16 cellular contexts compared by ENCODE assay signal in the genomic region with DNA sequence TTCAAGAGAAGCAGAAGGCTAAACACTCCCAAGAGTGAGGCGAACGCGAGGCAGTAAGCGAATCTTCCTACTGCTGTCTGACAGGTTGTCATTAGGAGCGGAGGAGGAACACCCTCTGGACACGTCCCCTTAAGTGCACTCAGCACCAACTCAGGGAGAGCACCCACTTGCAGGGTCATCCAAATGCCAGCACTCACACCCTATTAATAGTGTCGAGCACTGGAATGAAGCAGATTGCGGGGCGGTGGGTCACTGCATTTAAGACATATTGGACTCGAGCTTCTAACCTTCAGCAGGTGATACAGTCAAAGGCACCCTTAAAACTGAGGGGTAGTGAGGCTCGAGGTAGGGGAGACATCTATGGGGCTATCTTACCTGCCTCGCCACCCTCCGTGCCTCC. TPM values are rescaled to one million over a fixed set of nuclear protein-coding genes. Genes with fewer than 3 reads are reported as not detected.
DNase-seq lines count a peak whose midpoint lies in the region; ATAC-seq and TF ChIP-seq lines count a peak whose summit lies in the region.
"Had no signal": no experiment of that assay in that cellular context is flagged by ENCODE, and none has a peak within 500 bp of the region (broad histone marks: within the 10 kb centered on the region; RNA-seq: fewer than 3 reads in every experiment).

No MANE protein-coding gene starts in this region.

- POLR2A ChIA-PET in activated CD4-positive, alpha-beta T cell treated with anti-CD3 and anti-CD28 coated beads for 36 hours (lab: Charles Lee): no interaction called here
- POLR2A ChIA-PET in Caco-2 (lab: Charles Lee): no interaction called here

- CTCF ChIA-PET in activated CD4-positive, alpha-beta T cell treated with anti-CD3 and anti-CD28 coated beads for 36 hours (lab: Charles Lee): interaction anchor here (0.9 to 1.9 kb wide), 4 partner anchors 9 to 33 kb away, joined by 4 to 7 read pairs (median 6); no protein-coding TSS in a partner anchor
- CTCF ChIA-PET in Caco-2 (lab: Charles Lee): no interaction called here

- no peak for TF ChIP-seq CTCF in Caco-2 (IDR thresholded peaks at IDR 0.05; ENCODE audit: insufficient read depth in 1 of 2, low read depth in 1 of 2, low read length in 1 of 2, severe bottlenecking in 1 of 2, unreplicated experiment in 1 of 2)
- TF ChIP-seq CTCF in endodermal cell (conservative IDR thresholded peaks at IDR 0.05): no peak

- H3K27me3 ChIP-seq in Caco-2 (replicated peaks; ENCODE audit: control insufficient read depth, insufficient read depth, low read length) (no peaks in the 10 kb centered on the region), endodermal cell (ENCODE audit: control insufficient read depth, insufficient read depth, low read length, poor library complexity, severe bottlenecking) (no peaks in the 10 kb centered on the region)
- H3K27me3 ChIP-seq: BLaER1, colonic mucosa had no signal

- intact Hi-C loops in activated CD4-positive, alpha-beta T cell treated with anti-CD3 and anti-CD28 coated beads for 36 hours (cut with DNase I, micrococcal nuclease): no loop called here
- intact Hi-C loops in Caco-2 (cut with micrococcal nuclease; ENCODE audit: unreplicated experiment): loop anchor here (2.0 kb wide), 1 partner anchor 17 kb away; no protein-coding TSS in a partner anchor

- no peak overlapping the region for H3K4me3 ChIP-seq in Caco-2 (ENCODE audit: low read depth, low read length)
- H3K4me3 ChIP-seq in endodermal cell (ENCODE audit: low read length): no peak overlapping the region
- H3K4me3 ChIP-seq: BLaER1, colonic mucosa, mucosa of descending colon, SK-N-MC had no signal

- H3K36me3 ChIP-seq in Caco-2 (ENCODE audit: control insufficient read depth, insufficient read depth, low read length) (no peaks in the 10 kb centered on the region), endodermal cell (ENCODE audit: control insufficient read depth, insufficient read depth, low read length) (peaks cover 33% of the 10 kb centered on the region)
- H3K36me3 ChIP-seq: BLaER1, colonic mucosa had no signal

- ATAC-seq in activated CD4-positive, alpha-beta T cell treated with anti-CD3 and anti-CD28 coated beads for 36 hours: no peak
- ATAC-seq in natural killer cell treated with Interleukin-12 subunit alpha and Interleukin-12 subunit beta and Interleukin-15 and Interleukin-18, amount 100 ng/mL, for 72 hours: no peak
- ATAC-seq: HepG2, Panc1 had no signal

- peaks cover 55% of the 10 kb centered on the region for H3K4me1 Mint-ChIP-seq in activated CD4-positive, alpha-beta T cell treated with anti-CD3 and anti-CD28 coated beads for 36 hours
- peaks cover 20% of the 10 kb centered on the region for H3K4me1 Mint-ChIP-seq in Caco-2 (ENCODE audit: low read depth, unreplicated experiment)
- peaks cover 36% of the 10 kb centered on the region for H3K4me1 Mint-ChIP-seq in endodermal cell
- H3K4me1 Mint-ChIP-seq in natural killer cell treated with Interleukin-12 subunit alpha and Interleukin-12 subunit beta and Interleukin-15 and Interleukin-18, amount 100 ng/mL, for 72 hours (ENCODE audit: low read depth in 2 of 2): peaks cover 57 to 64% of the 10 kb centered on the region in 2 donors

- WGBS in endodermal cell (ENCODE audit: insufficient coverage in 1 of 2, insufficient read length in 1 of 2), 2 experiments: 96 to 97% methylated on average over 10 to 13 of the region's 13 CpGs

- H3K27me3 Mint-ChIP-seq in activated CD4-positive, alpha-beta T cell treated with anti-CD3 and anti-CD28 coated beads for 36 hours: no peaks in the 10 kb centered on the region
- H3K27me3 Mint-ChIP-seq in Caco-2 (ENCODE audit: insufficient read depth, unreplicated experiment) (no peaks in the 10 kb centered on the region), endodermal cell (ENCODE audit: insufficient read depth) (no peaks in the 10 kb centered on the region)
- no peaks in the 10 kb centered on the region for H3K27me3 Mint-ChIP-seq in natural killer cell treated with Interleukin-12 subunit alpha and Interleukin-12 subunit beta and Interleukin-15 and Interleukin-18, amount 100 ng/mL, for 72 hours

- no peaks in the 10 kb centered on the region for H3K9me3 Mint-ChIP-seq in activated CD4-positive, alpha-beta T cell treated with anti-CD3 and anti-CD28 coated beads for 36 hours (ENCODE audit: low read depth)
- H3K9me3 Mint-ChIP-seq in Caco-2 (ENCODE audit: unreplicated experiment) (no peaks in the 10 kb centered on the region), endodermal cell (no peaks in the 10 kb centered on the region)
- no peaks in the 10 kb centered on the region for H3K9me3 Mint-ChIP-seq in natural killer cell treated with Interleukin-12 subunit alpha and Interleukin-12 subunit beta and Interleukin-15 and Interleukin-18, amount 100 ng/mL, for 72 hours

- H3K4me1 ChIP-seq in Caco-2: peaks cover 45% of the 10 kb centered on the region
- H3K4me1 ChIP-seq in endodermal cell (ENCODE audit: control insufficient read depth, insufficient read depth, low read length): peaks cover 13% of the 10 kb centered on the region
- H3K4me1 ChIP-seq: colonic mucosa had no signal

- no peak for DNase-seq in activated CD4-positive, alpha-beta T cell treated with anti-CD3 and anti-CD28 coated beads for 36 hours
- no peak for DNase-seq in activated CD4-positive, alpha-beta T cell treated with anti-CD3 and anti-CD28 coated beads for 48 hours
- DNase-seq in Caco-2 (no peak), endodermal cell (no peak), NCI-H2107 treated with DMSO at 0.1 percent for 48 hours (lab: John Stamatoyannopoulos, UW; ENCODE audit: unreplicated experiment) (no peak), NCI-H524 (lab: John Stamatoyannopoulos, UW) (no peak), NCI-H510A (lab: John Stamatoyannopoulos, UW) (no peak)
- peak; percentile 6 for DNase-seq in natural killer cell treated with Interleukin-12 subunit alpha and Interleukin-12 subunit beta and Interleukin-15 and Interleukin-18, amount 100 ng/mL, for 72 hours (ENCODE audit: low spot score)
- DNase-seq: colonic mucosa, DMS153, NCI-H1417 treated with DMSO at 0.1 percent for 48 hours had no signal

- no peak overlapping the region for H3K27ac ChIP-seq in endodermal cell (ENCODE audit: low read depth, low read length)
- H3K27ac ChIP-seq: BLaER1, colonic mucosa, SK-N-MC had no signal

- no TSS peak for BruUV-seq in Caco-2 (replicated peaks; lab: Mats Ljungman, UMichigan)

- no peak overlapping the region for H3K9ac ChIP-seq in endodermal cell (ENCODE audit: extremely low read depth, low read length, poor library complexity, severe bottlenecking)
- H3K9ac ChIP-seq: BLaER1 had no signal

- peaks cover 29% of the 10 kb centered on the region for H3K36me3 Mint-ChIP-seq in activated CD4-positive, alpha-beta T cell treated with anti-CD3 and anti-CD28 coated beads for 36 hours (ENCODE audit: low read depth)
- peaks cover 45% of the 10 kb centered on the region for H3K36me3 Mint-ChIP-seq in Caco-2 (ENCODE audit: insufficient read depth, unreplicated experiment)
- H3K36me3 Mint-ChIP-seq in endodermal cell (ENCODE audit: low read depth): peaks cover 35% of the 10 kb centered on the region
- H3K36me3 Mint-ChIP-seq in natural killer cell treated with Interleukin-12 subunit alpha and Interleukin-12 subunit beta and Interleukin-15 and Interleukin-18, amount 100 ng/mL, for 72 hours: peaks cover 35% of the 10 kb centered on the region

- peak overlapping the region; percentile 66 for H3K27ac Mint-ChIP-seq in activated CD4-positive, alpha-beta T cell treated with anti-CD3 and anti-CD28 coated beads for 36 hours
- H3K27ac Mint-ChIP-seq in Caco-2 (ENCODE audit: unreplicated experiment) (peak overlapping the region; percentile 76), endodermal cell (peak overlapping the region; percentile 78)
- peak overlapping the region; percentile 92 to 95 for H3K27ac Mint-ChIP-seq in natural killer cell treated with Interleukin-12 subunit alpha and Interleukin-12 subunit beta and Interleukin-15 and Interleukin-18, amount 100 ng/mL, for 72 hours

- H3K9me3 ChIP-seq in Caco-2 (no peaks in the 10 kb centered on the region), endodermal cell (ENCODE audit: control insufficient read depth, low read length) (no peaks in the 10 kb centered on the region)
- H3K9me3 ChIP-seq: BLaER1, colonic mucosa, mucosa of descending colon had no signal

- peak overlapping the region; percentile 18 for H3K4me3 Mint-ChIP-seq in activated CD4-positive, alpha-beta T cell treated with anti-CD3 and anti-CD28 coated beads for 36 hours
- no peak overlapping the region for H3K4me3 Mint-ChIP-seq in Caco-2 (ENCODE audit: unreplicated experiment)
- H3K4me3 Mint-ChIP-seq in endodermal cell: no peak overlapping the region
- H3K4me3 Mint-ChIP-seq in natural killer cell treated with Interleukin-12 subunit alpha and Interleukin-12 subunit beta and Interleukin-15 and Interleukin-18, amount 100 ng/mL, for 72 hours: peak overlapping the region; percentile 91

RNA-seq across cellular contexts. Expression of a gene that starts 28.7 kb away (rescaled TPM):
- 1 to 10 TPM; 8.9 to 9.4 TPM for total RNA-seq in activated CD4-positive, alpha-beta T cell treated with anti-CD3 and anti-CD28 coated beads for 36 hours
- total RNA-seq in Caco-2 (2022): 20.8 and 26.1 TPM in 2 replicates
- 10 to 100 TPM; 25.8 to 30.3 TPM for total RNA-seq in endodermal cell
- 12.5 TPM for polyA plus RNA-seq in endodermal cell (2013, experiment 1 of 2)
- 14.0 TPM for polyA plus RNA-seq in endodermal cell (2013, experiment 2 of 2)
- 100 to 1,000 TPM in 1 of 2 donors, 10 to 100 TPM in 1; 58.5 to 165 TPM for total RNA-seq in natural killer cell treated with Interleukin-12 subunit alpha and Interleukin-12 subunit beta and Interleukin-15 and Interleukin-18, amount 100 ng/mL, for 72 hours

Comparison
In these comparisons a context has a peak if more than half of its experiments do, and no peak if none do; other contexts are left out.
1. H3K4me3 Mint-ChIP-seq: peak in activated CD4-positive, alpha-beta T cell treated with anti-CD3 and anti-CD28 coated beads for 36 hours (single experiment) and natural killer cell treated with Interleukin-12 subunit alpha and Interleukin-12 subunit beta and Interleukin-15 and Interleukin-18, amount 100 ng/mL, for 72 hours (single experiment); none in Caco-2 (single experiment) and endodermal cell (single experiment).
2. Peak in every context shown above with its lines, with median percentiles within 50 percentile points of each other: H3K27ac Mint-ChIP-seq.